9 cellular contexts compared by ENCODE assay signal in the genomic region with DNA sequence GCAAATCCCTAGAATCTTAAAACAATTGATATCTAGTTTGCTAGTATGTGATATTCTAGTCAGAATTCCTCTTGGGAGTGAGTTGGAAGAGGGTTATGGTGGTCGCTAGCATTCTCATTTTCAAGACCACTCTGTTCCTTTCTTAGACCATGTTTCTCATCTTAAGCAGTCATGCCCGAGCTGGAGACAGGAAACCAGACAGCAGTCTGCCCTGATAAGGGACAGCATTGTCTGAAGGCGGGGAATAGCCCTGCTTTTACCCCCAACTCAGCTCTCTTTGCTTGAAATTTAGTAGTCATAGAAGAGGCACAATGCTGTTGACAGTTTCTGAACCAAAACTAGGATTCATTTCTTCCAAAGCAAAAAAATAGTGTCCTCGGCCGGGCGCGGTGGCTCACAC. TPM values are rescaled to one million over a fixed set of nuclear protein-coding genes. Genes with fewer than 3 reads are reported as not detected.
DNase-seq lines count a peak whose midpoint lies in the region; FAIRE-seq and TF ChIP-seq lines count a peak whose summit lies in the region.
"Had no signal": no experiment of that assay in that cellular context is flagged by ENCODE, and none has a peak within 500 bp of the region (broad histone marks: within the 10 kb centered on the region; RNA-seq: fewer than 3 reads in every experiment).

No MANE protein-coding gene starts in this region.

- peak overlapping the region; percentile 75 for H3K27ac Mint-ChIP-seq in activated naive CD8-positive, alpha-beta T cell treated with anti-CD3 and anti-CD28 coated beads for 36 hours

- no peak overlapping the region for H2AFZ ChIP-seq in keratinocyte (ENCODE audit: control insufficient read depth, low read length)

- H4K20me1 ChIP-seq in keratinocyte (ENCODE audit: control insufficient read depth, extremely low read depth, insufficient read depth, low read length), result peaks cover 7% of the 10 kb centered on the region

- TF ChIP-seq POLR2A in spleen (IDR thresholded peaks at IDR 0.05), result no peak

- peak overlapping the region; percentile 16 for H3K4me3 Mint-ChIP-seq in activated naive CD8-positive, alpha-beta T cell treated with anti-CD3 and anti-CD28 coated beads for 36 hours

- no peak overlapping the region for H3K9ac ChIP-seq in HUES48 (ENCODE audit: low read depth, low read length)
- H3K9ac ChIP-seq in keratinocyte (ENCODE audit: control insufficient read depth, extremely low read depth, insufficient read depth, low read length), result peak overlapping the region; percentile 95

- H3K36me3 Mint-ChIP-seq in activated naive CD8-positive, alpha-beta T cell treated with anti-CD3 and anti-CD28 coated beads for 36 hours, result no peaks in the 10 kb centered on the region

- H3K4me1 ChIP-seq in HUES48 (ENCODE audit: control insufficient read depth, insufficient read depth, low read length), result peaks cover 84% of the 10 kb centered on the region
- H3K4me1 ChIP-seq in keratinocyte (ENCODE audit: control insufficient read depth, extremely low read depth, insufficient read depth, low read length), result peaks cover 63% of the 10 kb centered on the region
- peaks cover 72 to 94% (median 92%) of the 10 kb centered on the region in 6 donors for H3K4me1 ChIP-seq in spleen

- H3K27me3 ChIP-seq in HUES48 (ENCODE audit: control insufficient read depth, insufficient read depth, low read length) (no peaks in the 10 kb centered on the region), keratinocyte (ENCODE audit: control insufficient read depth, extremely low read depth, insufficient read depth, low read length) (no peaks in the 10 kb centered on the region), spleen (replicated peaks in 1 of 7) (no peaks in the 10 kb centered on the region)

- peak overlapping the region; percentile 31 for H3K27ac ChIP-seq in HUES48 (ENCODE audit: low read depth, low read length)
- peak overlapping the region; percentile 97 for H3K27ac ChIP-seq in keratinocyte (ENCODE audit: control insufficient read depth, insufficient read depth, low read length)
- peak overlapping the region; percentile 62 to 100 (median 99) for H3K27ac ChIP-seq in spleen

- peaks cover 7% of the 10 kb centered on the region for H3K9me1 ChIP-seq in keratinocyte (ENCODE audit: control insufficient read depth, extremely low read depth, insufficient read depth, low read length)

- H3K4me2 ChIP-seq in keratinocyte (ENCODE audit: control insufficient read depth, extremely low read depth, insufficient read depth, low read depth, low read length), result peak overlapping the region; percentile 98

- intact Hi-C loops in spleen (cut with DNase I; ENCODE audit: low total_unique reads), result no loop called here

- TF ChIP-seq CTCF in keratinocyte (optimal IDR thresholded peaks at IDR 0.05 in 1 of 3, IDR thresholded peaks at IDR 0.05 in 1 of 3, conservative IDR thresholded peaks at IDR 0.05 in 1 of 3; ENCODE audit: extremely low read depth in 1 of 3, insufficient read depth in 2 of 3, low read length in 3 of 3) (no peak), spleen (IDR thresholded peaks at IDR 0.05 in 8 of 11, conservative IDR thresholded peaks at IDR 0.05 in 3 of 11) (no peak)

- peaks cover 92% of the 10 kb centered on the region for H3K79me2 ChIP-seq in keratinocyte (ENCODE audit: control insufficient read depth, insufficient read depth, low read length)

- no peaks in the 10 kb centered on the region for H3K27me3 Mint-ChIP-seq in activated naive CD8-positive, alpha-beta T cell treated with anti-CD3 and anti-CD28 coated beads for 36 hours

- 56 to 66% (median 64%) methylated on average over 7 of the region's 7 CpGs for WGBS in spleen, 5 donors

- FAIRE-seq in keratinocyte (lab: Jason Lieb, UNC), result no peak

- dilution Hi-C loops in keratinocyte (cut with MboI; ENCODE audit: extremely low pct_ligation_motif_present, low sequenced_read_pairs), result no loop called here

- H3K9me3 Mint-ChIP-seq in activated naive CD8-positive, alpha-beta T cell treated with anti-CD3 and anti-CD28 coated beads for 36 hours, result no peaks in the 10 kb centered on the region

- no peak for DNase-seq in activated naive CD8-positive, alpha-beta T cell treated with anti-CD3 and anti-CD28 coated beads for 36 hours
- no peak for DNase-seq in keratinocyte (ENCODE audit: low read depth, low spot score)
- DNase-seq in spleen, result no peak
- DNase-seq in pons (ENCODE audit: low spot score), result no peak
- DNase-seq in NCI-H187 (lab: John Stamatoyannopoulos, UW), result no peak
- no peak for DNase-seq in GM19238 (ENCODE audit: insufficient read length, low spot score)
- DNase-seq in NCI-H345 (lab: John Stamatoyannopoulos, UW), result no peak
- DNase-seq: NCI-H1092 had no signal

- H3K9me3 ChIP-seq in HUES48 (ENCODE audit: control insufficient read depth, insufficient read depth, low read length), result no peaks in the 10 kb centered on the region
- H3K9me3 ChIP-seq in keratinocyte (ENCODE audit: control insufficient read depth, low read depth, low read length), result no peaks in the 10 kb centered on the region
- H3K9me3 ChIP-seq in spleen, result no peaks in the 10 kb centered on the region

- H3K4me3 ChIP-seq in HUES48 (ENCODE audit: low read depth, low read length), result no peak overlapping the region
- H3K4me3 ChIP-seq in keratinocyte (ENCODE audit: control insufficient read depth in 2 of 3, extremely low read depth in 1 of 3, insufficient read depth in 2 of 3, low read depth in 1 of 3, low read length in 3 of 3), result peak overlapping the region in 2 of 3 experiments; percentile 40 to 48
- peak overlapping the region in 1 of 8 donors; percentile 32 for H3K4me3 ChIP-seq in spleen

- H3K4me1 Mint-ChIP-seq in activated naive CD8-positive, alpha-beta T cell treated with anti-CD3 and anti-CD28 coated beads for 36 hours, result peaks cover 82% of the 10 kb centered on the region

- H3K36me3 ChIP-seq in HUES48 (ENCODE audit: control insufficient read depth, insufficient read depth, low read length), result no peaks in the 10 kb centered on the region
- peaks cover 0 to 13% of the 10 kb centered on the region in 2 experiments for H3K36me3 ChIP-seq in keratinocyte (ENCODE audit: control insufficient read depth in 2 of 2, extremely low read depth in 1 of 2, insufficient read depth in 2 of 2, low read length in 2 of 2)
- H3K36me3 ChIP-seq in spleen, result no peaks in the 10 kb centered on the region

RNA-seq across cellular contexts. Expression of a gene that starts 5.2 kb away (rescaled TPM):
- total RNA-seq in activated naive CD8-positive, alpha-beta T cell treated with anti-CD3 and anti-CD28 coated beads for 36 hours, result 10 to 100 TPM; 10.0 to 10.4 TPM
- 22.2 to 39.9 TPM (median 25.5 TPM) in 3 replicates for polyA plus RNA-seq in keratinocyte
- 48.0 TPM for polyA plus RNA-seq in keratinocyte (2011; ENCODE audit: low read depth)
- 17.6 and 30.3 TPM in 2 replicates for polyA plus RNA-seq in keratinocyte (2011; cell fraction: cytosol; rRNA removed)
- polyA plus RNA-seq in keratinocyte (2011; cell fraction: nucleus; rRNA removed), result 43.3 and 53.0 TPM in 2 replicates
- 19.9 and 73.1 TPM in 2 replicates for polyA plus RNA-seq in keratinocyte (2012; ENCODE audit: low replicate concordance)
- 21.6 to 85.9 TPM (median 61.8 TPM) in 3 replicates for polyA minus RNA-seq in keratinocyte
- 24.0 TPM for polyA minus RNA-seq in keratinocyte (2011; cell fraction: cytosol; rRNA and poly(A)+ RNA removed)
- polyA minus RNA-seq in keratinocyte (2011; cell fraction: nucleus; rRNA and poly(A)+ RNA removed), result 65.7 and 106 TPM in 2 replicates
- 10 to 100 TPM; 60.6 to 87.5 (median 77.9) TPM for total RNA-seq in spleen
- polyA plus RNA-seq in spleen, result 10 to 100 TPM in 1 of 3 donors, 1 to 10 TPM in 2; 8.0 to 16.4 (median 9.5) TPM

Comparison
In these comparisons a context has a peak if more than half of its experiments do, and no peak if none do; other contexts are left out.
1. H3K27ac ChIP-seq: peak in every context shown above with its lines; median percentile 99 in spleen; 97 in keratinocyte; 31 in HUES48.
2. RNA of a gene that starts 5.2 kb away (total RNA-seq): 60.6 to 87.5 TPM in spleen; 10.0 to 10.4 TPM in activated naive CD8-positive, alpha-beta T cell treated with anti-CD3 and anti-CD28 coated beads for 36 hours; every median in the first group is over 4 times any median in the second.